22 cellular contexts compared by ENCODE assay signal in the genomic region with DNA sequence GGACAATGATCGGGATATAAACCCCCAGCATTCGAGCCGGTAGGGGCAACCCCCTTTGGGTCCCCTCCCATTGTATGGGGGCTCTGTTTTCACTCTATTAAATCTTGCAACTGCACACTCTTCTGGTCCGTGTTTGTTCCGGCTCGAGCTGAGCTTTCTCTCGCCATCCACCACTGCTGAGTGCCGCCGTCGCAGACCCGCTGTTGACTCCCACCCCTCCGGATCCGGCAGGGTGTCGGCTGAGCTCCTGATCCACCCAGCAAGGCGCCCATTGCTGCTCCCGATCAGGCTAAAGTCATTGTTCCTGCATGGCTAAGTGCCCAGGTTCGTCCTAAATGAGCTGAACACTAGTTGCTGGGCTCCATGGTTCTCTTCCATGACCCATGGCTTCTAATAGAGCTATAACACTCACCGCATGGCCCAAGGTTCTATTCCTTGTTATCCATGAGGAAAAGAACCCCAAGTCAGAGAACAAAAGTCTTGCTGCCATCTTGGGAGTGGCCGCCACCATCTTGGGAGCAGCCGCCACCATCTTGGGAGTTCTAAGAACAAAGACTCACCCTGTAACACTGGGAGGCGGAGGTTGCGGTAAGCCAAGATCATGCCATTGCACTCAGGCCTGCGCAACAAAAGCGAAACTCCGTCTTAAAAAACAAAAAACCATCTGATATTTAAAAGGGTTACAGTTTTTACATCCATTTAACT. TPM values are rescaled to one million over a fixed set of nuclear protein-coding genes. Genes with fewer than 3 reads are reported as not detected.
A peak's percentile ranks its signal among the peaks of the same experiment; 100 is the strongest.
DNase-seq lines count a peak whose midpoint lies in the region; ATAC-seq, FAIRE-seq and TF ChIP-seq lines count a peak whose summit lies in the region.
"Had no signal": no experiment of that assay in that cellular context is flagged by ENCODE, and none has a peak within 500 bp of the region (broad histone marks: within the 10 kb centered on the region; RNA-seq: fewer than 3 reads in every experiment).

No MANE protein-coding gene starts in this region.

- no peak overlapping the region for H3K23ac ChIP-seq in H9 (ENCODE audit: insufficient read length, low read depth, low read length)
- no peak overlapping the region for H3K23ac ChIP-seq in H1 (ENCODE audit: insufficient read length)

- no peak for FAIRE-seq in H1 (lab: Jason Lieb, UNC)
- FAIRE-seq: A549, G401.6, GM12892, H54 had no signal

- H3K23me2 ChIP-seq in H9 (ENCODE audit: insufficient read length, low read depth, low read length, poor library complexity, severe bottlenecking), result no peaks in the 10 kb centered on the region
- no peaks in the 10 kb centered on the region for H3K23me2 ChIP-seq in H1 (ENCODE audit: low read depth, low read length)

- H3K9me3 ChIP-seq in H9 (ENCODE audit: control insufficient read depth, low read depth, low read length) (no peaks in the 10 kb centered on the region), H1 (ENCODE audit: insufficient read depth in 2 of 2, low read depth in 1 of 2, low read length in 1 of 2) (no peaks in the 10 kb centered on the region), testis (no peaks in the 10 kb centered on the region)
- H3K9me3 ChIP-seq: A549, BE2C, Caco-2 had no signal

- H3K79me2 ChIP-seq in H9 (ENCODE audit: insufficient read depth, low read length), result no peaks in the 10 kb centered on the region
- H3K79me2 ChIP-seq in H1 (ENCODE audit: control insufficient read depth in 1 of 2, insufficient read depth in 2 of 2, low read length in 2 of 2), result no peaks in the 10 kb centered on the region

- H3K9me3 Mint-ChIP-seq in H9, result no peaks in the 10 kb centered on the region; a peak in 2 of 5 replicates
- H3K9me3 Mint-ChIP-seq in T-helper 2 cell treated with Interferon-gamma antibody and Interleukin-4, amounts not matched to agents 5 μg/mL and 100 μg/mL, for 36 hours, result no peaks in the 10 kb centered on the region
- H3K9me3 Mint-ChIP-seq in naive thymus-derived CD8-positive, alpha-beta T cell, result no peaks in the 10 kb centered on the region

- no peaks in the 10 kb centered on the region for H3K4me1 ChIP-seq in H9 (ENCODE audit: insufficient read depth, low read length)
- H3K4me1 ChIP-seq in H1 (replicated peaks in 1 of 4; ENCODE audit: control insufficient read depth in 3 of 4, insufficient read depth in 4 of 4, low read length in 3 of 4), result no peaks in the 10 kb centered on the region
- H3K4me1 ChIP-seq in testis, result no peaks in the 10 kb centered on the region
- H3K4me1 ChIP-seq: A549, BE2C had no signal

- no peaks in the 10 kb centered on the region for H4K20me1 ChIP-seq in H9 (ENCODE audit: control insufficient read depth, insufficient read depth, insufficient read length)
- peaks cover 0 to 3% of the 10 kb centered on the region in 2 experiments for H4K20me1 ChIP-seq in H1 (replicated peaks in 1 of 2; ENCODE audit: control insufficient read depth in 1 of 2, insufficient read depth in 2 of 2, low read length in 2 of 2)
- H4K20me1 ChIP-seq: BLaER1 treated with 17β-estradiol and CSF1 and Interleukin-3, amounts not matched to agents 10 nM and 100 nM had no signal

- TF ChIP-seq POLR2A in H1 (IDR thresholded peaks at IDR 0.05; ENCODE audit: control extremely low read depth in 1 of 2, low read depth in 2 of 2, low read length in 2 of 2) (no peak), testis (IDR thresholded peaks at IDR 0.05) (no peak)

- intact Hi-C loops in testis (cut with DNase I; ENCODE audit: low total_unique reads), result no loop called here

- WGBS in H9 (ENCODE audit: extremely low coverage, insufficient read length, low lambda C conversion rate), result no CpG with 5 or more reads among the region's 25 CpGs
- WGBS in H1 (ENCODE audit: extremely low coverage in 1 of 2, insufficient coverage in 1 of 2, insufficient read length in 1 of 2, insufficient replicate concordance in 2 of 2, low coverage in 1 of 2, low lambda C conversion rate in 2 of 2, missing lambda C conversion rate in 1 of 2), 2 experiments, result 94% methylated on average over 22 of the region's 25 CpGs; no CpG with 5 or more reads in 1 of the 2 experiments
- 87 to 88% methylated on average over 25 of the region's 25 CpGs for WGBS in testis, 2 donors

- no peak overlapping the region for H3K14ac ChIP-seq in H9 (ENCODE audit: insufficient read depth, low read length)
- H3K14ac ChIP-seq in H1 (ENCODE audit: insufficient read length), result no peak overlapping the region

- H3K4me3 Mint-ChIP-seq in H9, result no peak overlapping the region
- no peak overlapping the region for H3K4me3 Mint-ChIP-seq in T-helper 2 cell treated with Interferon-gamma antibody and Interleukin-4, amounts not matched to agents 5 μg/mL and 100 μg/mL, for 36 hours
- no peak overlapping the region for H3K4me3 Mint-ChIP-seq in naive thymus-derived CD8-positive, alpha-beta T cell
- H3K4me3 Mint-ChIP-seq: CD4-positive, alpha-beta memory T cell had no signal

- TF ChIP-seq EP300 in H1 (IDR thresholded peaks at IDR 0.05; ENCODE audit: borderline replicate concordance in 1 of 2, low read depth in 2 of 2, low read length in 2 of 2), result no peak

- H2BK20ac ChIP-seq in H9 (ENCODE audit: low read depth, low read length, poor library complexity, severe bottlenecking), result no peak overlapping the region
- no peak overlapping the region for H2BK20ac ChIP-seq in H1 (ENCODE audit: low read length)

- no peak for ATAC-seq in naive thymus-derived CD8-positive, alpha-beta T cell
- ATAC-seq: A549 had no signal

- H3K18ac ChIP-seq in H9 (ENCODE audit: insufficient read length, low read depth, low read length) (no peak overlapping the region), H1 (ENCODE audit: extremely low read depth, low read length) (no peak overlapping the region)

- H2BK12ac ChIP-seq in H9 (ENCODE audit: insufficient read length, low read depth, low read length) (no peak overlapping the region), H1 (ENCODE audit: low read depth, low read length) (no peak overlapping the region)

- POLR2A ChIA-PET in H1 (lab: Charles Lee; ENCODE audit: partially characterized antibody), result no interaction called here
- POLR2A ChIA-PET in naive thymus-derived CD8-positive, alpha-beta T cell (lab: Charles Lee), result no interaction called here

- H3K4me1 Mint-ChIP-seq in H9, result peaks cover 2 to 4% of the 10 kb centered on the region in 2 experiments; a peak in 3 of 4 replicates
- no peaks in the 10 kb centered on the region for H3K4me1 Mint-ChIP-seq in T-helper 2 cell treated with Interferon-gamma antibody and Interleukin-4, amounts not matched to agents 5 μg/mL and 100 μg/mL, for 36 hours (ENCODE audit: low read depth)
- no peaks in the 10 kb centered on the region for H3K4me1 Mint-ChIP-seq in naive thymus-derived CD8-positive, alpha-beta T cell
- H3K4me1 Mint-ChIP-seq: CD4-positive, alpha-beta memory T cell had no signal

- H2BK15ac ChIP-seq in H9 (ENCODE audit: low read depth, low read length) (no peak overlapping the region), H1 (ENCODE audit: low read length) (no peak overlapping the region)

- H3K4ac ChIP-seq in H9 (ENCODE audit: low read depth, low read length) (no peak overlapping the region), H1 (replicated peaks; ENCODE audit: insufficient read length, low read depth, low read length) (no peak overlapping the region)

- CTCF ChIA-PET in H1 (lab: Charles Lee; ENCODE audit: partially characterized antibody), result no interaction called here

- TF ChIP-seq RAD21 in H1 (IDR thresholded peaks at IDR 0.05 in 1 of 2, conservative IDR thresholded peaks at IDR 0.05 in 1 of 2; ENCODE audit: low read depth in 2 of 2, low read length in 2 of 2), result no peak

- H3T11ph ChIP-seq in H9 (ENCODE audit: low read length), result no peak overlapping the region

- H3K27ac ChIP-seq in C4-2B (peak overlapping the region; percentile 1; the same call in 1 of the 2 replicates), H9 (ENCODE audit: insufficient read length, low read depth, low read length) (no peak overlapping the region), H1 (ENCODE audit: low read depth, low read length) (no peak overlapping the region), testis (no peak overlapping the region)
- H3K27ac ChIP-seq: A549; BLaER1 treated with 17β-estradiol and CSF1 and Interleukin-3, amounts not matched to agents 10 nM and 100 nM; GM23248 had no signal

- H2BK5ac ChIP-seq in H9 (ENCODE audit: insufficient read length, low read length), result no peak overlapping the region
- H2BK5ac ChIP-seq in H1 (ENCODE audit: low read depth, low read length), result no peak overlapping the region

- H2BK120ac ChIP-seq in H9 (ENCODE audit: low read depth, low read length, poor library complexity, severe bottlenecking) (no peak overlapping the region), H1 (replicated peaks; ENCODE audit: low read depth, low read length) (no peak overlapping the region)

- H2AFZ ChIP-seq in H9 (ENCODE audit: low read length) (no peak overlapping the region), H1 (ENCODE audit: low read length) (no peak overlapping the region)
- H2AFZ ChIP-seq: GM23248 had no signal

- no peak overlapping the region for H3K27ac Mint-ChIP-seq in H9
- H3K27ac Mint-ChIP-seq in T-helper 2 cell treated with Interferon-gamma antibody and Interleukin-4, amounts not matched to agents 5 μg/mL and 100 μg/mL, for 36 hours, result no peak overlapping the region
- H3K27ac Mint-ChIP-seq in naive thymus-derived CD8-positive, alpha-beta T cell, result no peak overlapping the region
- H3K27ac Mint-ChIP-seq: CD4-positive, alpha-beta memory T cell had no signal

- H3K36me3 ChIP-seq in H1 (ENCODE audit: control insufficient read depth in 2 of 4, insufficient read depth in 4 of 4, low read length in 3 of 4) (no peaks in the 10 kb centered on the region), testis (ENCODE audit: low read depth, missing control alignments) (no peaks in the 10 kb centered on the region)
- H3K36me3 ChIP-seq: BE2C; BLaER1 treated with 17β-estradiol and CSF1 and Interleukin-3, amounts not matched to agents 10 nM and 100 nM had no signal

- H3K27me3 ChIP-seq in H9 (ENCODE audit: insufficient read depth, low read length), result no peaks in the 10 kb centered on the region
- H3K27me3 ChIP-seq in H1 (replicated peaks in 1 of 4; ENCODE audit: control insufficient read depth in 3 of 4, extremely low read depth in 1 of 4, insufficient read depth in 3 of 4, low read length in 3 of 4), result no peaks in the 10 kb centered on the region
- H3K27me3 ChIP-seq in testis, result no peaks in the 10 kb centered on the region
- H3K27me3 ChIP-seq: BE2C; BLaER1 treated with 17β-estradiol and CSF1 and Interleukin-3, amounts not matched to agents 10 nM and 100 nM had no signal

- H3K36me3 Mint-ChIP-seq in H9 (ENCODE audit: insufficient read depth in 1 of 3, low read depth in 3 of 3), result no peaks in the 10 kb centered on the region
- no peaks in the 10 kb centered on the region for H3K36me3 Mint-ChIP-seq in T-helper 2 cell treated with Interferon-gamma antibody and Interleukin-4, amounts not matched to agents 5 μg/mL and 100 μg/mL, for 36 hours (ENCODE audit: low read depth)
- no peaks in the 10 kb centered on the region for H3K36me3 Mint-ChIP-seq in naive thymus-derived CD8-positive, alpha-beta T cell
- H3K36me3 Mint-ChIP-seq: CD4-positive, alpha-beta memory T cell had no signal

- H4K8ac ChIP-seq in H9 (replicated peaks; ENCODE audit: insufficient read length, low read depth, low read length), result no peak overlapping the region
- no peak overlapping the region for H4K8ac ChIP-seq in H1 (ENCODE audit: extremely low read depth, insufficient read depth, low read length)

- TF ChIP-seq CTCF in C4-2B (conservative IDR thresholded peaks at IDR 0.05) (no peak), H9 (conservative IDR thresholded peaks at IDR 0.05) (no peak), H1 (IDR thresholded peaks at IDR 0.05; ENCODE audit: control extremely low read depth in 1 of 3, insufficient read depth in 1 of 3, low read depth in 1 of 3, low read length in 3 of 3) (no peak), testis (IDR thresholded peaks at IDR 0.05) (no peak)

- H3K27me3 Mint-ChIP-seq in H9 (ENCODE audit: low read depth), result peaks cover 8% of the 10 kb centered on the region
- H3K27me3 Mint-ChIP-seq in T-helper 2 cell treated with Interferon-gamma antibody and Interleukin-4, amounts not matched to agents 5 μg/mL and 100 μg/mL, for 36 hours (ENCODE audit: low read depth), result peaks cover 3% of the 10 kb centered on the region
- peaks cover 10 to 26% (median 21%) of the 10 kb centered on the region in 5 donors for H3K27me3 Mint-ChIP-seq in naive thymus-derived CD8-positive, alpha-beta T cell

- H2AK5ac ChIP-seq in H9 (ENCODE audit: insufficient read length, low read length), result no peak overlapping the region
- no peak overlapping the region for H2AK5ac ChIP-seq in H1 (ENCODE audit: low read depth, low read length)

- H3K9ac ChIP-seq in H9 (ENCODE audit: extremely low read depth, insufficient read length, low read length) (no peak overlapping the region), H1 (replicated peaks in 1 of 4; ENCODE audit: extremely low read depth in 1 of 4, low read depth in 3 of 4, low read length in 3 of 4) (no peak overlapping the region)
- H3K9ac ChIP-seq: BLaER1 treated with 17β-estradiol and CSF1 and Interleukin-3, amounts not matched to agents 10 nM and 100 nM; GM23248 had no signal

- H4K91ac ChIP-seq in H9 (ENCODE audit: insufficient read length, low read depth, low read length) (no peak overlapping the region), H1 (replicated peaks; ENCODE audit: insufficient read length, low read length) (no peak overlapping the region)

- no peak overlapping the region for H3K4me2 ChIP-seq in H9 (ENCODE audit: insufficient read depth, insufficient read length, low read length)
- H3K4me2 ChIP-seq in H1 (ENCODE audit: insufficient read depth in 1 of 2, low read depth in 2 of 2, low read length in 2 of 2), result no peak overlapping the region
- H3K4me2 ChIP-seq: A549; BLaER1 treated with 17β-estradiol and CSF1 and Interleukin-3, amounts not matched to agents 10 nM and 100 nM had no signal

- DNase-seq in H9, result peak; percentile 24
- DNase-seq in H1 (ENCODE audit: low read depth in 1 of 2, low spot score in 2 of 2), result no peak
- DNase-seq in testis, result peak; percentile 24
- no peak for DNase-seq in NCI-H1436 (lab: John Stamatoyannopoulos, UW)
- DNase-seq in T-helper 2 cell treated with Interferon-gamma antibody and Interleukin-4, amounts not matched to agents 5 μg/mL and 100 μg/mL, for 36 hours (ENCODE audit: low spot score), result no peak
- no peak for DNase-seq in naive thymus-derived CD8-positive, alpha-beta T cell
- DNase-seq: 8988T; ACHN; AML-193; BE2C; Caco-2; CD4-positive, alpha-beta memory T cell; DMS153; DND-41; GM23248; HCEC 1CT had no signal

- no peak overlapping the region for H3K56ac ChIP-seq in H9 (ENCODE audit: insufficient read length, low read depth, low read length)
- no peak overlapping the region for H3K56ac ChIP-seq in H1 (replicated peaks; ENCODE audit: insufficient read length, low read depth, low read length)

- H3K79me1 ChIP-seq in H9 (ENCODE audit: insufficient read depth, low read depth, low read length, poor library complexity, severe bottlenecking) (no peaks in the 10 kb centered on the region), H1 (ENCODE audit: low read depth, low read length) (no peaks in the 10 kb centered on the region)

- H3K4me3 ChIP-seq in H1 (ENCODE audit: extremely low read depth in 1 of 4, insufficient read depth in 2 of 4, low read depth in 3 of 4, low read length in 4 of 4) (no peak overlapping the region), testis (no peak overlapping the region)
- H3K4me3 ChIP-seq: A549; BLaER1 treated with 17β-estradiol and CSF1 and Interleukin-3, amounts not matched to agents 10 nM and 100 nM; GM23248 had no signal

- no peak overlapping the region for H4K5ac ChIP-seq in H9 (ENCODE audit: insufficient read length, low read depth, low read length)
- H4K5ac ChIP-seq in H1 (ENCODE audit: insufficient read length, low read depth, low read length), result no peak overlapping the region

RNA-seq across cellular contexts. Expression of gene EHHADH, which starts 11.2 kb away (rescaled TPM):
- total RNA-seq in H9 (2021), result 2.1 and 2.7 TPM in 2 replicates
- 2.9 and 3.5 TPM in 2 replicates for total RNA-seq in H1 (2021; fragmentation: NEBNext Ultra II Directional; extraction: Animal tissue kit (Norgen Biotek cat#: 25700))
- 0.82 and 1.4 TPM in 2 replicates for polyA plus RNA-seq in H1 (2011; rRNA removed)
- polyA plus RNA-seq in H1 (2011; cell fraction: cytosol; rRNA removed), result 1.7 TPM
- polyA plus RNA-seq in H1 (2011; cell fraction: nucleus; rRNA removed), result 1.6 TPM
- 1.2 to 2.4 TPM (median 2.2 TPM) in 4 replicates for polyA plus RNA-seq in H1 (2012, experiment 1 of 2)
- 0.07 TPM for polyA plus RNA-seq in H1 (2012, experiment 2 of 2)
- 1.0 TPM for polyA plus RNA-seq in H1 (2013, experiment 1 of 2)
- 1.0 TPM for polyA plus RNA-seq in H1 (2013, experiment 2 of 2)
- 4.6 and 5.0 TPM in 2 replicates for polyA minus RNA-seq in H1 (2011; rRNA and poly(A)+ RNA removed)
- 4.4 TPM for polyA minus RNA-seq in H1 (2011; cell fraction: cytosol; rRNA and poly(A)+ RNA removed)
- 2.4 TPM for polyA minus RNA-seq in H1 (2011; cell fraction: nucleus; rRNA and poly(A)+ RNA removed)
- total RNA-seq in testis, result 1 to 10 TPM; 5.2 to 7.5 TPM
- polyA plus RNA-seq in testis (ENCODE audit: insufficient read depth, low read depth, low replicate concordance), result 6.1 TPM
- 1 to 10 TPM; 5.4 TPM for total RNA-seq in naive thymus-derived CD8-positive, alpha-beta T cell
- 1 to 10 TPM; 1.0 to 2.5 (median 1.8) TPM for polyA plus RNA-seq in naive thymus-derived CD8-positive, alpha-beta T cell

Comparison
In these comparisons a context has a peak if more than half of its experiments do, and no peak if none do; other contexts are left out.
1. DNase-seq: peak in H9 (single experiment) and testis (single experiment); none in H1 (0 of 2), NCI-H1436 (single experiment), T-helper 2 cell treated with Interferon-gamma antibody and Interleukin-4, amounts not matched to agents 5 μg/mL and 100 μg/mL, for 36 hours (single experiment) and naive thymus-derived CD8-positive, alpha-beta T cell (0 of 10).